In genomic region chr15:40744810-40745152, GRCh38 we compare ENCODE assay signal across 20 cellular contexts. TPM values are rescaled to one million over a fixed set of nuclear protein-coding genes. Genes with fewer than 3 reads are reported as not detected.
DNase-seq lines count a peak whose midpoint lies in the region; ATAC-seq and TF ChIP-seq lines count a peak whose summit lies in the region.
"Had no signal": no experiment of that assay in that cellular context is flagged by ENCODE, and none has a peak within 500 bp of the region (broad histone marks: within the 10 kb centered on the region; RNA-seq: fewer than 3 reads in every experiment).

No MANE protein-coding gene starts in this region.

- no peak for ATAC-seq in activated CD8-positive, alpha-beta memory T cell treated with anti-CD3 and anti-CD28 coated beads, Interleukin-2, amount 10 ng/mL, durations not matched to agents 7 days and 5 days
- no peak for ATAC-seq in right cardiac atrium
- no peak for ATAC-seq in GM21515 (IDR thresholded peaks at IDR 0.05; ENCODE audit: unreplicated experiment)

- H3K4me1 ChIP-seq in ectodermal cell (ENCODE audit: control insufficient read depth, insufficient read depth, low read length) (no peaks in the 10 kb centered on the region), sigmoid colon (no peaks in the 10 kb centered on the region), right cardiac atrium (ENCODE audit: control insufficient read depth, insufficient read depth, low read length) (peaks cover 2% of the 10 kb centered on the region)
- H3K4me1 ChIP-seq: esophagus squamous epithelium, parathyroid adenoma, testis had no signal

- H3K36me3 ChIP-seq in ectodermal cell (ENCODE audit: control insufficient read depth, insufficient read depth, low read length), result peaks cover 15% of the 10 kb centered on the region
- H3K36me3 ChIP-seq in sigmoid colon, result peaks cover 12 to 90% (median 35%) of the 10 kb centered on the region in 4 donors

- H3K4me3 Mint-ChIP-seq in activated CD8-positive, alpha-beta memory T cell treated with anti-CD3 and anti-CD28 coated beads, Interleukin-2, amount 10 ng/mL, durations not matched to agents 7 days and 5 days, result no peak overlapping the region
- H3K4me3 Mint-ChIP-seq: activated B cell treated with CpG ODN at 0.5 μM for 24 hours, brain had no signal

- no peaks in the 10 kb centered on the region for H3K27me3 Mint-ChIP-seq in activated CD8-positive, alpha-beta memory T cell treated with anti-CD3 and anti-CD28 coated beads, Interleukin-2, amount 10 ng/mL, durations not matched to agents 7 days and 5 days
- H3K27me3 Mint-ChIP-seq: activated B cell treated with CpG ODN at 0.5 μM for 24 hours, brain had no signal

- no peaks in the 10 kb centered on the region for H3K9me3 Mint-ChIP-seq in activated CD8-positive, alpha-beta memory T cell treated with anti-CD3 and anti-CD28 coated beads, Interleukin-2, amount 10 ng/mL, durations not matched to agents 7 days and 5 days (ENCODE audit: low read depth)
- H3K9me3 Mint-ChIP-seq: activated B cell treated with CpG ODN at 0.5 μM for 24 hours, brain had no signal

- H3K9me3 ChIP-seq in ectodermal cell (ENCODE audit: control insufficient read depth, low read length) (no peaks in the 10 kb centered on the region), sigmoid colon (no peaks in the 10 kb centered on the region), right cardiac atrium (ENCODE audit: control insufficient read depth, low read length) (no peaks in the 10 kb centered on the region)
- H3K9me3 ChIP-seq: esophagus squamous epithelium, heart left ventricle, testis had no signal

- peak overlapping the region; percentile 97 for H3K27ac Mint-ChIP-seq in activated CD8-positive, alpha-beta memory T cell treated with anti-CD3 and anti-CD28 coated beads, Interleukin-2, amount 10 ng/mL, durations not matched to agents 7 days and 5 days
- H3K27ac Mint-ChIP-seq: activated B cell treated with CpG ODN at 0.5 μM for 24 hours had no signal

- no peak for TF ChIP-seq CTCF in sigmoid colon (IDR thresholded peaks at IDR 0.05)

- peaks cover 52% of the 10 kb centered on the region for H3K4me1 Mint-ChIP-seq in activated CD8-positive, alpha-beta memory T cell treated with anti-CD3 and anti-CD28 coated beads, Interleukin-2, amount 10 ng/mL, durations not matched to agents 7 days and 5 days
- H3K4me1 Mint-ChIP-seq: activated B cell treated with CpG ODN at 0.5 μM for 24 hours had no signal

- TF ChIP-seq EP300 in sigmoid colon (IDR thresholded peaks at IDR 0.05), result no peak

- H3K27ac ChIP-seq in ectodermal cell (ENCODE audit: insufficient read depth, low read depth, low read length, poor library complexity, severe bottlenecking) (peak overlapping the region; percentile 42), sigmoid colon (no peak overlapping the region), right cardiac atrium (ENCODE audit: low read length) (no peak overlapping the region)
- H3K27ac ChIP-seq: HL-60, parathyroid adenoma, PC-9, testis had no signal

- TF ChIP-seq POLR2A in sigmoid colon (IDR thresholded peaks at IDR 0.05), result no peak

- H3K27me3 ChIP-seq in ectodermal cell (ENCODE audit: control insufficient read depth, insufficient read depth, low read length, poor library complexity, severe bottlenecking) (no peaks in the 10 kb centered on the region), sigmoid colon (no peaks in the 10 kb centered on the region), right cardiac atrium (ENCODE audit: control insufficient read depth, insufficient read depth) (no peaks in the 10 kb centered on the region)
- H3K27me3 ChIP-seq: esophagus squamous epithelium, heart left ventricle, testis had no signal

- intact Hi-C loops in sigmoid colon (cut with DNase I) (no loop called here), right cardiac atrium (cut with DNase I) (no loop called here)

- 86% methylated on average over 5 of the region's 5 CpGs for WGBS in ectodermal cell, 2 experiments
- WGBS in sigmoid colon, 2 donors, result 82 to 83% methylated on average over 5 of the region's 5 CpGs
- 64% methylated on average over 5 of the region's 5 CpGs for WGBS in right cardiac atrium

- H3K4me3 ChIP-seq in ectodermal cell (ENCODE audit: insufficient read depth, low read depth, low read length), result no peak overlapping the region
- H3K4me3 ChIP-seq in sigmoid colon, result no peak overlapping the region
- H3K4me3 ChIP-seq in right cardiac atrium (ENCODE audit: low read length), result no peak overlapping the region
- H3K4me3 ChIP-seq: esophagus squamous epithelium, heart left ventricle, PC-9, testis had no signal

- DNase-seq in activated CD8-positive, alpha-beta memory T cell treated with anti-CD3 and anti-CD28 coated beads, Interleukin-2, amount 10 ng/mL, durations not matched to agents 7 days and 5 days, result no peak
- no peak for DNase-seq in activated CD8-positive, alpha-beta memory T cell treated with anti-CD3 and anti-CD28 coated beads, Interleukin-2, amount 50 U/mL, for 4 hours
- DNase-seq in NCI-H2171 (lab: John Stamatoyannopoulos, UW) (peak; percentile 90), sigmoid colon (peak; percentile 21), right cardiac atrium (no peak)
- DNase-seq in stimulated activated naive CD4-positive, alpha-beta T cell (lab: John Stamatoyannopoulos, UW), result no peak
- DNase-seq: activated B cell treated with CpG ODN at 0.5 μM for 24 hours, dermis blood vessel endothelial cell, esophagus squamous epithelium, heart left ventricle, KBM-7, NCI-H1417, NCI-H526, PC-9, testis had no signal

- CTCF ChIA-PET in activated CD8-positive, alpha-beta memory T cell treated with anti-CD3 and anti-CD28 coated beads, Interleukin-2, amount 10 ng/mL, durations not matched to agents 7 days and 5 days (lab: Charles Lee), result interaction anchor here (0.8 to 4.1 kb wide), 12 partner anchors 8 to 147 kb away, joined by 3 to 23 read pairs (median 6); partner anchors contain the start of gene GCHFR

- H3K36me3 Mint-ChIP-seq in activated CD8-positive, alpha-beta memory T cell treated with anti-CD3 and anti-CD28 coated beads, Interleukin-2, amount 10 ng/mL, durations not matched to agents 7 days and 5 days, result peaks cover 33% of the 10 kb centered on the region

RNA-seq across cellular contexts. Expression of gene RMDN3, which starts 10.3 kb away (rescaled TPM):
- total RNA-seq in activated CD8-positive, alpha-beta memory T cell treated with anti-CD3 and anti-CD28 coated beads, Interleukin-2, amount 10 ng/mL, durations not matched to agents 7 days and 5 days, result 10 to 100 TPM; 30.9 to 33.1 TPM
- polyA plus RNA-seq in ectodermal cell (2013, experiment 1 of 4), result 23.4 TPM
- 24.5 TPM for polyA plus RNA-seq in ectodermal cell (2013, experiment 2 of 4)
- polyA plus RNA-seq in ectodermal cell (2013, experiment 3 of 4), result 17.5 TPM
- polyA plus RNA-seq in ectodermal cell (2013, experiment 4 of 4), result 19.5 TPM
- total RNA-seq in sigmoid colon, result 10 to 100 TPM; 20.8 to 26.4 (median 22.4) TPM
- polyA plus RNA-seq in sigmoid colon, result 10 to 100 TPM in 1 of 3 donors, 1 to 10 TPM in 2; 7.9 to 32.7 (median 9.6) TPM
- 10 to 100 TPM; 15.4 to 21.0 (median 18.0) TPM for total RNA-seq in right cardiac atrium
- polyA plus RNA-seq in right cardiac atrium, result 17.6 TPM

RNA-seq across cellular contexts. Expression of gene GCHFR, which starts 19.1 kb away (rescaled TPM):
- 10 to 100 TPM; 25.9 to 29.1 TPM for total RNA-seq in activated CD8-positive, alpha-beta memory T cell treated with anti-CD3 and anti-CD28 coated beads, Interleukin-2, amount 10 ng/mL, durations not matched to agents 7 days and 5 days
- polyA plus RNA-seq in ectodermal cell (2013, experiment 1 of 4), result 0.96 TPM
- 1.1 TPM for polyA plus RNA-seq in ectodermal cell (2013, experiment 2 of 4)
- 2.6 TPM for polyA plus RNA-seq in ectodermal cell (2013, experiment 3 of 4)
- polyA plus RNA-seq in ectodermal cell (2013, experiment 4 of 4), result 3.0 TPM
- total RNA-seq in sigmoid colon (10 to 100 TPM in 3 of 4 donors, 1 to 10 TPM in 1; 2.2 to 27.8 (median 15.8) TPM), right cardiac atrium (10 to 100 TPM in 1 of 4 donors, 1 to 10 TPM in 3; 6.1 to 11.5 (median 7.6) TPM)
- polyA plus RNA-seq in sigmoid colon (10 to 100 TPM; 45.0 to 71.7 (median 54.6) TPM), right cardiac atrium (14.9 TPM)

RNA-seq across cellular contexts. Expression of gene C15orf62, which starts 25.0 kb away (rescaled TPM):
- under 1 TPM; 0.45 to 0.82 TPM for total RNA-seq in activated CD8-positive, alpha-beta memory T cell treated with anti-CD3 and anti-CD28 coated beads, Interleukin-2, amount 10 ng/mL, durations not matched to agents 7 days and 5 days
- not detected for polyA plus RNA-seq in ectodermal cell (2013, experiment 1 of 4)
- not detected for polyA plus RNA-seq in ectodermal cell (2013, experiment 2 of 4)
- polyA plus RNA-seq in ectodermal cell (2013, experiment 3 of 4), result not detected
- not detected for polyA plus RNA-seq in ectodermal cell (2013, experiment 4 of 4)
- total RNA-seq in sigmoid colon (under 1 TPM in 3 of 4 donors, not detected in 1; 0.28 to 0.71 (median 0.66) TPM), right cardiac atrium (under 1 TPM; 0.17 to 0.41 (median 0.31) TPM)
- polyA plus RNA-seq in sigmoid colon (1 to 10 TPM in 1 of 3 donors, not detected in 2; 1.1 TPM), right cardiac atrium (0.25 TPM)

RNA-seq across cellular contexts. Expression of gene RAD51, which starts 49.8 kb away (rescaled TPM):
- total RNA-seq in activated CD8-positive, alpha-beta memory T cell treated with anti-CD3 and anti-CD28 coated beads, Interleukin-2, amount 10 ng/mL, durations not matched to agents 7 days and 5 days, result 10 to 100 TPM; 73.0 to 83.3 TPM
- 42.9 TPM for polyA plus RNA-seq in ectodermal cell (2013, experiment 1 of 4)
- 45.6 TPM for polyA plus RNA-seq in ectodermal cell (2013, experiment 2 of 4)
- 27.8 TPM for polyA plus RNA-seq in ectodermal cell (2013, experiment 3 of 4)
- polyA plus RNA-seq in ectodermal cell (2013, experiment 4 of 4), result 28.0 TPM
- total RNA-seq in sigmoid colon (1 to 10 TPM in 2 of 4 donors, not detected in 2; 1.1 to 1.5 TPM), right cardiac atrium (1 to 10 TPM in 2 of 4 donors, under 1 TPM in 2; 0.20 to 1.4 (median 0.81) TPM)
- polyA plus RNA-seq in sigmoid colon (1 to 10 TPM; 4.2 to 9.8 (median 4.2) TPM), right cardiac atrium (0.25 TPM)

Comparison
In these comparisons a context has a peak if more than half of its experiments do, and no peak if none do; other contexts are left out.
1. DNase-seq: peak in NCI-H2171 (single experiment) and sigmoid colon (single experiment); none in activated CD8-positive, alpha-beta memory T cell treated with anti-CD3 and anti-CD28 coated beads, Interleukin-2, amount 10 ng/mL, durations not matched to agents 7 days and 5 days (single experiment), activated CD8-positive, alpha-beta memory T cell treated with anti-CD3 and anti-CD28 coated beads, Interleukin-2, amount 50 U/mL, for 4 hours (single experiment), stimulated activated naive CD4-positive, alpha-beta T cell (0 of 6) and right cardiac atrium (0 of 3).